ENCODE assay signal across 21 cellular contexts in genomic region chr6:147648936-147649335, GRCh38.
"Had no signal": no experiment of that assay in that cellular context is flagged by ENCODE, and none has a peak within 500 bp of the region (broad histone marks: within the 10 kb centered on the region; RNA-seq: fewer than 3 reads in every experiment).

No MANE protein-coding gene starts in this region.

- H3K4me1 ChIP-seq: sigmoid colon, tibial artery, uterus had no signal

- H2AFZ ChIP-seq: hepatocyte had no signal

- H3K27ac ChIP-seq: dorsolateral prefrontal cortex, hepatocyte, left ventricle myocardium inferior, sigmoid colon, tibial artery, uterus had no signal

- H3K27me3 ChIP-seq: dorsolateral prefrontal cortex, hepatocyte, sigmoid colon, tibial artery, uterus had no signal

- H3K4me1 Mint-ChIP-seq: activated naive CD4-positive, alpha-beta T cell treated with anti-CD3 and anti-CD28 coated beads, Interleukin-2, amount 10 ng/mL, durations not matched to agents 7 days and 5 days; activated naive CD8-positive, alpha-beta T cell treated with anti-CD3 and anti-CD28 coated beads, Interleukin-2, amount 50 U/mL, for 24 hours; nephron had no signal

- H3K9me3 ChIP-seq: left ventricle myocardium inferior, sigmoid colon, tibial artery, uterus had no signal

- H3K27me3 Mint-ChIP-seq: activated naive CD4-positive, alpha-beta T cell treated with anti-CD3 and anti-CD28 coated beads, Interleukin-2, amount 10 ng/mL, durations not matched to agents 7 days and 5 days; activated naive CD8-positive, alpha-beta T cell treated with anti-CD3 and anti-CD28 coated beads, Interleukin-2, amount 50 U/mL, for 24 hours had no signal

- H3K4me2 ChIP-seq: hepatocyte had no signal

- DNase-seq: activated CD4-positive, alpha-beta T cell treated with anti-CD3 and anti-CD28 coated beads, Interleukin-2, amount 50 U/mL, for 1 hour; activated CD8-positive, alpha-beta memory T cell treated with anti-CD3 and anti-CD28 coated beads, Interleukin-2, amount 50 U/mL, for 4 hours; activated effector memory CD4-positive, alpha-beta T cell treated with Interleukin-2 at 50 U/mL for 16 hours; activated naive CD4-positive, alpha-beta T cell treated with anti-CD3 and anti-CD28 coated beads, Interleukin-2, amount 10 ng/mL, durations not matched to agents 7 days and 5 days; activated naive CD8-positive, alpha-beta T cell treated with anti-CD3 and anti-CD28 coated beads, Interleukin-2, amount 50 U/mL, for 24 hours; activated T-cell treated with anti-CD3 and anti-CD28 coated beads, Interleukin-2, amount 50 U/mL, for 4 hours; dorsolateral prefrontal cortex; endodermal cell; left ventricle myocardium inferior; mammary epithelial cell; midbrain; sigmoid colon; stimulated activated CD4-positive, alpha-beta T cell treated with anti-CD3 and anti-CD28 coated beads, Interleukin-2, amount 100 ng/mL, for 24 hours; stimulated activated naive CD4-positive, alpha-beta T cell treated with Interleukin-2 at 50 U/mL for 16 hours; T1000; tibial artery; uterus had no signal

- H3K4me3 Mint-ChIP-seq: activated naive CD4-positive, alpha-beta T cell treated with anti-CD3 and anti-CD28 coated beads, Interleukin-2, amount 10 ng/mL, durations not matched to agents 7 days and 5 days; activated naive CD8-positive, alpha-beta T cell treated with anti-CD3 and anti-CD28 coated beads, Interleukin-2, amount 50 U/mL, for 24 hours; activated T-cell treated with anti-CD3 and anti-CD28 coated beads, Interleukin-2, amount 50 U/mL, for 4 hours; endodermal cell; nephron had no signal

- H3K36me3 ChIP-seq: left ventricle myocardium inferior, sigmoid colon, tibial artery, uterus had no signal

- FAIRE-seq: islet of Langerhans had no signal

- H3K4me3 ChIP-seq: dorsolateral prefrontal cortex, hepatocyte, left ventricle myocardium inferior, sigmoid colon, tibial artery, uterus had no signal

- ATAC-seq: activated CD4-positive, CD25-positive, alpha-beta regulatory T cell treated with anti-CD3 and anti-CD28 coated beads, Interleukin-2, amount 50 U/mL, for 24 hours; activated naive CD8-positive, alpha-beta T cell treated with anti-CD3 and anti-CD28 coated beads, Interleukin-2, amount 50 U/mL, for 24 hours; activated T-cell treated with anti-CD3 and anti-CD28 coated beads, Interleukin-2, amount 50 U/mL, for 4 hours had no signal

- H3K79me2 ChIP-seq: hepatocyte had no signal

- H3K36me3 Mint-ChIP-seq: activated naive CD4-positive, alpha-beta T cell treated with anti-CD3 and anti-CD28 coated beads, Interleukin-2, amount 10 ng/mL, durations not matched to agents 7 days and 5 days had no signal

- H3K27ac Mint-ChIP-seq: activated naive CD4-positive, alpha-beta T cell treated with anti-CD3 and anti-CD28 coated beads, Interleukin-2, amount 10 ng/mL, durations not matched to agents 7 days and 5 days; activated naive CD8-positive, alpha-beta T cell treated with anti-CD3 and anti-CD28 coated beads, Interleukin-2, amount 50 U/mL, for 24 hours; endodermal cell; nephron had no signal

- H3K9me3 Mint-ChIP-seq: activated naive CD4-positive, alpha-beta T cell treated with anti-CD3 and anti-CD28 coated beads, Interleukin-2, amount 10 ng/mL, durations not matched to agents 7 days and 5 days; activated naive CD8-positive, alpha-beta T cell treated with anti-CD3 and anti-CD28 coated beads, Interleukin-2, amount 50 U/mL, for 24 hours; activated T-cell treated with anti-CD3 and anti-CD28 coated beads, Interleukin-2, amount 50 U/mL, for 4 hours; endodermal cell; nephron had no signal
